ENCODE assay signal across 33 cellular contexts in genomic region chr5:116380615-116381014, GRCh38.
"Had no signal": no experiment of that assay in that cellular context is flagged by ENCODE, and none has a peak within 500 bp of the region (broad histone marks: within the 10 kb centered on the region; RNA-seq: fewer than 3 reads in every experiment).

No MANE protein-coding gene starts in this region.

- H3K4me3 Mint-ChIP-seq: activated B cell treated with CpG ODN at 0.5 μM for 24 hours; activated CD4-positive, alpha-beta memory T cell treated with anti-CD3 and anti-CD28 coated beads for 36 hours; activated naive CD4-positive, alpha-beta T cell treated with anti-CD3 and anti-CD28 coated beads for 36 hours; activated T-cell treated with anti-CD3 and anti-CD28 coated beads, Interleukin-2, amount 50 U/mL, for 4 hours; activated T-helper 1 cell treated with anti-CD3 and anti-CD28 coated beads, Interleukin-12 subunit alpha, Interleukin-12 subunit beta, Interleukin-2, Interleukin-4 antibody, amounts not matched to agents 30 ng/mL and 10 ng/mL and 1 ng/mL, durations not matched to agents 14 hours and 24 hours and 36 hours; central memory CD8-positive, alpha-beta T cell had no signal

- H3K27me3 Mint-ChIP-seq: activated B cell treated with CpG ODN at 0.5 μM for 24 hours; activated CD4-positive, alpha-beta memory T cell treated with anti-CD3 and anti-CD28 coated beads for 36 hours; central memory CD8-positive, alpha-beta T cell had no signal

- H3K9me3 ChIP-seq: MG63 had no signal

- H3K9me3 Mint-ChIP-seq: activated B cell treated with CpG ODN at 0.5 μM for 24 hours; activated CD4-positive, alpha-beta memory T cell treated with anti-CD3 and anti-CD28 coated beads for 36 hours; activated naive CD4-positive, alpha-beta T cell treated with anti-CD3 and anti-CD28 coated beads for 36 hours; activated T-cell treated with anti-CD3 and anti-CD28 coated beads, Interleukin-2, amount 50 U/mL, for 4 hours; central memory CD8-positive, alpha-beta T cell had no signal

- DNase-seq: activated B cell treated with CpG ODN at 0.5 μM for 24 hours; activated CD4-positive, alpha-beta memory T cell treated with anti-CD3 and anti-CD28 coated beads for 36 hours; activated CD4-positive, alpha-beta T cell treated with anti-CD3 and anti-CD28 coated beads for 4 hours; activated CD4-positive, alpha-beta T cell treated with anti-CD3 and anti-CD28 coated beads, Interleukin-2, amount 50 U/mL, for 1 hour; activated CD4-positive, CD25-positive, alpha-beta regulatory T cell treated with anti-CD3 and anti-CD28 coated beads, Interleukin-2, amount 50 U/mL, for 72 hours; activated CD8-positive, alpha-beta memory T cell treated with anti-CD3 and anti-CD28 coated beads, Interleukin-2, amount 50 U/mL, for 4 hours; activated gamma-delta T cell treated with Interleukin-2 at 50 U/mL for 16 hours; activated naive CD4-positive, alpha-beta T cell treated with anti-CD3 and anti-CD28 coated beads for 36 hours; activated T-cell treated with anti-CD3 and anti-CD28 coated beads for 4 hours; activated T-cell treated with anti-CD3 and anti-CD28 coated beads, Interleukin-2, amount 50 U/mL, for 4 hours; anterior cingulate cortex; brain microvascular endothelial cell; Karpas-422; KBM-7; MG63; NCI-H1048; NCI-H1105 treated with DMSO at 0.1 percent for 48 hours; NCI-H1436; NCI-H1694; NCI-H1930; NCI-H345; NCI-H510A; NCI-H526; NCI-H774; SHP77 treated with DMSO at 0.1 percent for 48 hours; SW 1271; T-helper 1 cell; T-helper 2 cell; T-helper 9 cell had no signal

- H3K27ac Mint-ChIP-seq: activated B cell treated with CpG ODN at 0.5 μM for 24 hours; activated CD4-positive, alpha-beta memory T cell treated with anti-CD3 and anti-CD28 coated beads for 36 hours; activated naive CD4-positive, alpha-beta T cell treated with anti-CD3 and anti-CD28 coated beads for 36 hours; activated naive CD4-positive, alpha-beta T cell treated with anti-CD3 and anti-CD28 coated beads, Interleukin-2, amount 50 U/mL, for 72 hours; activated T-helper 1 cell treated with anti-CD3 and anti-CD28 coated beads, Interleukin-12 subunit alpha, Interleukin-12 subunit beta, Interleukin-2, Interleukin-4 antibody, amounts not matched to agents 30 ng/mL and 10 ng/mL and 1 ng/mL, durations not matched to agents 14 hours and 24 hours and 36 hours had no signal

- H3K27me3 ChIP-seq: brain microvascular endothelial cell, MG63 had no signal

- H3K4me3 ChIP-seq: MG63 had no signal

- H3K4me1 Mint-ChIP-seq: activated B cell treated with CpG ODN at 0.5 μM for 24 hours; central memory CD8-positive, alpha-beta T cell had no signal

- H3K36me3 ChIP-seq: brain microvascular endothelial cell, MG63 had no signal

- H3K27ac ChIP-seq: brain microvascular endothelial cell, VCaP had no signal
